19 cellular contexts compared by ENCODE assay signal in the genomic region with DNA sequence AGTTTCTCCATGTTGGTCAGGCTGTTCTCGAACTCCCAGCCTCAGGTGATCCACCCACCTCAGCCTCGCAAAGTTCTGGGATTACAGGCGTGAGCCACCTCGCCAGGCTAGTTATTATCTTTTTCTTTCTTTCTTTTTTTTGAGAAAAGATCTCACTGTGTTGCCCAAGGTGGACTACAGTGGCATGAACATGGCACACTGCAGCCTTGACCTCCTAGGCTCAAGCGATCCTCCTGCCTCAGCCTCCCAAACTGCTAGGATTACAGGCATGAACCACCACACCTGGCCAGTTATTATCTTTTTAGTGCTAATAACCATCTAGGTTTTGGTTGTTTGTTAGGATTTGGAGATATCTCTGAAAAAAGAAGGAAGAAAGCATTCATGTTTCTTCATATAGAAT. TPM values are rescaled to one million over a fixed set of nuclear protein-coding genes. Genes with fewer than 3 reads are reported as not detected.
DNase-seq lines count a peak whose midpoint lies in the region; ATAC-seq, FAIRE-seq and TF ChIP-seq lines count a peak whose summit lies in the region.
"Had no signal": no experiment of that assay in that cellular context is flagged by ENCODE, and none has a peak within 500 bp of the region (broad histone marks: within the 10 kb centered on the region; RNA-seq: fewer than 3 reads in every experiment).

No MANE protein-coding gene starts in this region.

- POLR2A ChIA-PET in PC-9 (lab: Charles Lee; ENCODE audit: unreplicated experiment) = no interaction called here
- POLR2A ChIA-PET in K562 (lab: Yijun Ruan, JAX) = no interaction called here

- H3K9me2 ChIP-seq in PC-9 (ENCODE audit: insufficient read depth) (no peaks in the 10 kb centered on the region), SU-DHL-6 (replicated peaks; ENCODE audit: insufficient read depth, low read length) (no peaks in the 10 kb centered on the region)

- no peak overlapping the region for H2AFZ ChIP-seq in PC-9
- no peak overlapping the region for H2AFZ ChIP-seq in SU-DHL-6 (ENCODE audit: low read depth, low read length, severe bottlenecking)
- no peak overlapping the region for H2AFZ ChIP-seq in K562 (ENCODE audit: low read depth, low read length)
- H2AFZ ChIP-seq: GM23248 had no signal

- ATAC-seq in K562 (no peak), foreskin keratinocyte (no peak)

- H4K20me1 ChIP-seq in PC-9 (ENCODE audit: insufficient read depth) (no peaks in the 10 kb centered on the region), SU-DHL-6 (ENCODE audit: low read depth, low read length) (no peaks in the 10 kb centered on the region), K562 (replicated peaks; ENCODE audit: control insufficient read depth, insufficient read depth, low read length) (no peaks in the 10 kb centered on the region)

- TF ChIP-seq EP300 in K562 (IDR thresholded peaks at IDR 0.05; ENCODE audit: low read length) = no peak

- no peak for TF ChIP-seq RAD21 in K562 (CRISPR knock-in tag; conservative IDR thresholded peaks at IDR 0.05 in 1 of 2, IDR thresholded peaks at IDR 0.05 in 1 of 2)

- H3K27ac ChIP-seq in PC-9 (peak overlapping the region; percentile 27; the same call in 1 of the 2 replicates), SU-DHL-6 (ENCODE audit: low read depth, low read length) (peak overlapping the region; percentile 67), K562 (ENCODE audit: extremely low read depth, low read depth, low read length) (no peak overlapping the region), foreskin keratinocyte (no peak overlapping the region)
- H3K27ac ChIP-seq: GM23248 had no signal

- H3F3A ChIP-seq in PC-9 (ENCODE audit: insufficient read depth, low read depth) (peaks cover 4% of the 10 kb centered on the region; the same call in 1 of the 2 replicates), SU-DHL-6 (ENCODE audit: insufficient read depth) (peaks cover 25% of the 10 kb centered on the region)

- H3K27me3 ChIP-seq in PC-9 (ENCODE audit: insufficient read depth, low read depth) (no peaks in the 10 kb centered on the region), SU-DHL-6 (ENCODE audit: low read length) (no peaks in the 10 kb centered on the region), K562 (ENCODE audit: control insufficient read depth in 2 of 2, insufficient read depth in 2 of 2, low read length in 2 of 2) (no peaks in the 10 kb centered on the region), foreskin keratinocyte (no peaks in the 10 kb centered on the region)

- H3K9me1 ChIP-seq in K562 (ENCODE audit: control insufficient read depth, insufficient read depth, low read length) = no peaks in the 10 kb centered on the region

- no peak for FAIRE-seq in K562 (lab: Jason Lieb, UNC)
- FAIRE-seq: GM12892, H1 had no signal

- H3K9me3 ChIP-seq in PC-9 (ENCODE audit: insufficient read depth, low read depth) (no peaks in the 10 kb centered on the region), SU-DHL-6 (ENCODE audit: insufficient read depth, low read length) (no peaks in the 10 kb centered on the region), K562 (replicated peaks; ENCODE audit: control insufficient read depth, insufficient read depth, low read depth, low read length) (no peaks in the 10 kb centered on the region)

- CTCF ChIA-PET in PC-9 (lab: Charles Lee) (no interaction called here), K562 (lab: Yijun Ruan, JAX; ENCODE audit: low intra/inter-chr PET ratio) (no interaction called here)

- no TSS peak for BruUV-seq in PC-9 (replicated peaks; lab: Mats Ljungman, UMichigan)
- BruUV-seq in K562 (replicated peaks; lab: Mats Ljungman, UMichigan) = no TSS peak

- no peak for TF ChIP-seq CTCF in PC-9 (conservative IDR thresholded peaks at IDR 0.05)
- no peak for TF ChIP-seq CTCF in SU-DHL-6 (IDR thresholded peaks at IDR 0.05; ENCODE audit: insufficient read depth, low read length, poor library complexity, severe bottlenecking)
- TF ChIP-seq CTCF in K562 (IDR thresholded peaks at IDR 0.05 in 2 of 3, conservative IDR thresholded peaks at IDR 0.05 in 1 of 3; ENCODE audit: insufficient read depth in 2 of 3, low read depth in 1 of 3, low read length in 3 of 3) = no peak
- TF ChIP-seq CTCF in GM20000 (IDR thresholded peaks at IDR 0.05; ENCODE audit: extremely low read depth, missing control alignments) = no peak
- no peak for TF ChIP-seq CTCF in foreskin keratinocyte (conservative IDR thresholded peaks at IDR 0.05)

- H3K9ac ChIP-seq in SU-DHL-6 (ENCODE audit: low read length) = 0 out of 2 replicates have a peak overlapping the region, but pooled peaks have one; percentile 11
- no peak overlapping the region for H3K9ac ChIP-seq in K562 (ENCODE audit: insufficient read depth in 1 of 2, low read depth in 2 of 2, low read length in 2 of 2)
- H3K9ac ChIP-seq: GM23248 had no signal

- H3K79me2 ChIP-seq in PC-9 (ENCODE audit: low read depth) (no peaks in the 10 kb centered on the region), SU-DHL-6 (ENCODE audit: insufficient read depth, low read length) (no peaks in the 10 kb centered on the region), K562 (ENCODE audit: control insufficient read depth, insufficient read depth, low read length) (no peaks in the 10 kb centered on the region)

- intact Hi-C loops in PC-9 (cut with micrococcal nuclease; ENCODE audit: unreplicated experiment) (no loop called here), K562 (cut with micrococcal nuclease) (no loop called here)

- H3K4me3 ChIP-seq in PC-9 (no peak overlapping the region), SU-DHL-6 (ENCODE audit: insufficient read depth, low read length, poor library complexity, severe bottlenecking) (no peak overlapping the region), K562 (no peak overlapping the region)
- H3K4me3 ChIP-seq: GM23248 had no signal

- 87% methylated on average over 5 of the region's 5 CpGs for WGBS in K562 (ENCODE audit: insufficient coverage, low coverage, missing lambda C conversion rate)

- H3K4me1 ChIP-seq in PC-9 (replicated peaks; ENCODE audit: insufficient read depth) = peaks cover 10% of the 10 kb centered on the region
- H3K4me1 ChIP-seq in K562 (replicated peaks in 1 of 2; ENCODE audit: control insufficient read depth in 2 of 2, insufficient read depth in 2 of 2, low read length in 2 of 2) = peaks cover 0 to 5% of the 10 kb centered on the region in 2 experiments; a peak in 3 of 5 replicates
- no peaks in the 10 kb centered on the region for H3K4me1 ChIP-seq in foreskin keratinocyte

- H3K4me2 ChIP-seq in PC-9 = no peak overlapping the region
- H3K4me2 ChIP-seq in SU-DHL-6 (ENCODE audit: low read depth, low read length, poor library complexity, severe bottlenecking) = peak overlapping the region; percentile 40
- H3K4me2 ChIP-seq in K562 (ENCODE audit: insufficient read depth, low read length) = no peak overlapping the region

- in situ Hi-C loops in K562 (cut with MboI) = no loop called here

- H3K36me3 ChIP-seq in PC-9 (ENCODE audit: low read depth) (no peaks in the 10 kb centered on the region), SU-DHL-6 (ENCODE audit: low read length) (no peaks in the 10 kb centered on the region), K562 (ENCODE audit: control insufficient read depth, insufficient read depth, low read length) (no peaks in the 10 kb centered on the region)

- no peak for DNase-seq in PC-9
- no peak for DNase-seq in K562 (ENCODE audit: extremely low read depth in 1 of 4, low spot score in 3 of 4)
- no peak for DNase-seq in GM20000 (ENCODE audit: low spot score)
- DNase-seq in foreskin keratinocyte = no peak
- no peak for DNase-seq in stimulated activated CD4-positive, alpha-beta T cell treated with anti-CD3 and anti-CD28 coated beads, Interleukin-4, amount 100 ng/mL, for 1 hour
- no peak for DNase-seq in DMS79 treated with DMSO at 0.1 percent for 48 hours (lab: John Stamatoyannopoulos, UW)
- DNase-seq: C1 segment of cervical spinal cord; Calu3; CD4-positive, alpha-beta memory T cell; COR-L47; DMS53; DND-41; GF-D8; GM23248; H7; HCEC 1CT had no signal

- no peak for TF ChIP-seq POLR2A in K562 (conservative IDR thresholded peaks at IDR 0.05)

TF ChIP-seq in K562, 482 proteins besides CTCF, POLR2A, EP300 and RAD21 (continues in another document):
- no peak for TF ChIP-seq NRF1 (conservative IDR thresholded peaks at IDR 0.05 in 1 of 2, IDR thresholded peaks at IDR 0.05 in 1 of 2)
- no peak for TF ChIP-seq SMARCC2 (IDR thresholded peaks at IDR 0.05; ENCODE audit: low read depth)
- no peak for TF ChIP-seq ZNF134 (CRISPR knock-in tag; conservative IDR thresholded peaks at IDR 0.05)
- peak; percentile 48 for TF ChIP-seq EWSR1 (IDR thresholded peaks at IDR 0.05; ENCODE audit: borderline replicate concordance, low read depth, partially characterized antibody)

RNA-seq across cellular contexts. Expression of gene ZNF217, which starts 35.8 kb away (rescaled TPM):
- total RNA-seq in PC-9 (2021) (63.8 and 67.3 TPM in 2 replicates), K562 (2014; rRNA removed) (16.8 and 17.7 TPM in 2 replicates), K562 (2014; rRNA removed; fragmentation: Illumina TruSeq; extraction: Trizol) (23.4 and 25.0 TPM in 2 replicates), K562 (2015; rRNA removed; fragmentation: Illumina TruSeq; extraction: Trizol) (18.7 and 21.8 TPM in 2 replicates), K562 (2021) (39.7 and 41.8 TPM in 2 replicates), foreskin keratinocyte (36.8 and 37.4 TPM in 2 replicates)
- total RNA-seq in K562 (2011; cell fraction: chromatin; rRNA removed; ENCODE audit: low replicate concordance) = 27.8 and 53.4 TPM in 2 replicates
- 21.3 and 24.7 TPM in 2 replicates for total RNA-seq in K562 (2011; cell fraction: nucleolus; rRNA removed)
- 26.2 and 28.5 TPM in 2 replicates for total RNA-seq in K562 (2011; cell fraction: nucleoplasm; rRNA removed)
- polyA plus RNA-seq in K562 (2011; rRNA removed) (11.4 and 12.9 TPM in 2 replicates), K562 (2014; fragmentation: Illumina TruSeq; extraction: Trizol) (19.3 and 26.7 TPM in 2 replicates), K562 (2014; fragmentation: Nextera tagmentation; extraction: Ambion mirVana) (1 to 10 TPM; 3.0 to 7.1 TPM), K562 (2014; rRNA removed) (16.0 and 23.5 TPM in 2 replicates), foreskin keratinocyte (5.1 and 5.9 TPM in 2 replicates)
- polyA plus RNA-seq in K562 (2011; cell fraction: cytosol; rRNA removed) = 6.8 and 8.6 TPM in 2 replicates
- 19.8 and 24.3 TPM in 2 replicates for polyA plus RNA-seq in K562 (2011; cell fraction: nucleus; rRNA removed)
- 17.7 and 21.1 TPM in 2 replicates for polyA plus RNA-seq in K562 (2012)
- 36.2 and 44.6 TPM in 2 replicates for polyA minus RNA-seq in K562 (2011; rRNA and poly(A)+ RNA removed)
- polyA minus RNA-seq in K562 (2011; cell fraction: cytosol; rRNA and poly(A)+ RNA removed) = 21.7 and 25.7 TPM in 2 replicates
- 19.7 and 29.4 TPM in 2 replicates for polyA minus RNA-seq in K562 (2011; cell fraction: nucleus; rRNA and poly(A)+ RNA removed)

Comparison
In these comparisons a context has a peak if more than half of its experiments do, and no peak if none do; other contexts are left out.
1. H3K27ac ChIP-seq: peak in PC-9 (single experiment) and SU-DHL-6 (single experiment); none in K562 (single experiment) and foreskin keratinocyte (single experiment).